ENCODE assay signal across 8 cellular contexts in the genomic region with DNA sequence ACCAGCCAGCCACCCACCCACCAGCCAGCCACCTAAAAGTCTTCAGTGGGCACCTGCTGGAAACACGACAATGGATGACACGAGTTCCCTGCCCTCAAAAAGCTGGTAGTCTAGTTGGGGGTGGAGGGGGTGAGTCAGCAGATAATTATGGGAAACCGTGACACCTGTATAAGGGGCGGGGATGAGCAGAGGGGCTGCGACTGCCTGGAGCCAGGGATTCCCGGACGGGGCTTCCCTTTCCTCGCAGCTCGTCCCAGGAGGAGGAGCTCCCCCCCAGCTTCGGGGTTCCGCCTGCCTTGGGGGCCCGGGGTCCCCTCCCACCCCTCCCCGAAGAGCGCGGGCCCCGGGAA. TPM values are rescaled to one million over a fixed set of nuclear protein-coding genes. Genes with fewer than 3 reads are reported as not detected.
A peak's percentile ranks its signal among the peaks of the same experiment; 100 is the strongest.
DNase-seq lines count a peak whose midpoint lies in the region; FAIRE-seq and TF ChIP-seq lines count a peak whose summit lies in the region.

No MANE protein-coding gene starts in this region.

- peak overlapping the region; percentile 57 for H3K4me3 ChIP-seq in effector memory CD4-positive, alpha-beta T cell (ENCODE audit: insufficient read depth, low read depth, low read length, poor library complexity, severe bottlenecking)
- H3K4me3 ChIP-seq in sigmoid colon: peak overlapping the region; percentile 5 to 45 (median 33)

- intact Hi-C loops in sigmoid colon (cut with DNase I): loop anchor here (2.0 to 5.0 kb wide), 3 partner anchors 19 to 183 kb away; no protein-coding TSS in a partner anchor

- TF ChIP-seq EP300 in sigmoid colon (IDR thresholded peaks at IDR 0.05): no peak

- WGBS in sigmoid colon, 2 donors: 1 to 4% methylated on average over 16 of the region's 16 CpGs

- no peak for FAIRE-seq in frontal cortex (lab: Jason Lieb, UNC)

- peaks cover 34% of the 10 kb centered on the region for H3K4me1 ChIP-seq in effector memory CD4-positive, alpha-beta T cell (ENCODE audit: control insufficient read depth, insufficient read depth, low read length, poor library complexity, severe bottlenecking)
- peaks cover 0 to 45% (median 42%) of the 10 kb centered on the region in 4 donors for H3K4me1 ChIP-seq in sigmoid colon

- H3K27ac ChIP-seq in effector memory CD4-positive, alpha-beta T cell (ENCODE audit: insufficient read depth, low read length, poor library complexity, severe bottlenecking): no peak overlapping the region
- H3K27ac ChIP-seq in sigmoid colon: no peak overlapping the region

- no peaks in the 10 kb centered on the region for H3K9me3 ChIP-seq in effector memory CD4-positive, alpha-beta T cell (ENCODE audit: control insufficient read depth, low read length)
- H3K9me3 ChIP-seq in sigmoid colon: no peaks in the 10 kb centered on the region

- no peak for TF ChIP-seq POLR2A in sigmoid colon (IDR thresholded peaks at IDR 0.05)

- no peak for TF ChIP-seq CTCF in sigmoid colon (IDR thresholded peaks at IDR 0.05)

- no peaks in the 10 kb centered on the region for H3K36me3 ChIP-seq in effector memory CD4-positive, alpha-beta T cell (ENCODE audit: control insufficient read depth, insufficient read depth, low read length)
- no peaks in the 10 kb centered on the region for H3K36me3 ChIP-seq in sigmoid colon

- DNase-seq in DMS79 treated with DMSO at 0.1 percent for 48 hours (lab: John Stamatoyannopoulos, UW) (peak; percentile 8), DMS79 (lab: John Stamatoyannopoulos, UW) (no peak), NCI-H1694 (lab: John Stamatoyannopoulos, UW) (peak; percentile 42), sigmoid colon (no peak), DMS114 treated with DMSO at 0.1 percent for 48 hours (lab: John Stamatoyannopoulos, UW; ENCODE audit: unreplicated experiment) (no peak), germinal center (ENCODE audit: low spot score) (no peak), frontal cortex (ENCODE audit: low spot score in 2 of 2) (no peak)
- DNase-seq in effector memory CD4-positive, alpha-beta T cell: no peak

- H3K27me3 ChIP-seq in effector memory CD4-positive, alpha-beta T cell (replicated peaks; ENCODE audit: control insufficient read depth, insufficient read depth, low read length, poor library complexity, severe bottlenecking): peaks cover 39% of the 10 kb centered on the region
- H3K27me3 ChIP-seq in sigmoid colon: peaks cover 34 to 64% (median 42%) of the 10 kb centered on the region in 3 donors

RNA-seq across cellular contexts. Expression of a gene that starts 2.3 kb away (rescaled TPM):
- under 1 TPM in 2 of 4 donors, not detected in 2; 0.41 to 0.66 TPM for total RNA-seq in sigmoid colon
- polyA plus RNA-seq in sigmoid colon: under 1 TPM in 2 of 3 donors, not detected in 1; 0.60 to 0.63 TPM
- total RNA-seq in frontal cortex: 0.41 TPM

RNA-seq across cellular contexts. Expression of a gene that starts 31.1 kb away (rescaled TPM):
- 10 to 100 TPM; 25.2 to 43.9 (median 31.9) TPM for total RNA-seq in sigmoid colon
- polyA plus RNA-seq in sigmoid colon: 10 to 100 TPM; 11.3 to 16.9 (median 12.6) TPM
- total RNA-seq in frontal cortex: 4.1 TPM

RNA-seq across cellular contexts. Expression of a gene that starts 57.5 kb away (rescaled TPM):
- total RNA-seq in sigmoid colon (10 to 100 TPM; 19.1 to 32.4 (median 27.4) TPM), frontal cortex (2.0 TPM)
- 10 to 100 TPM in 1 of 3 donors, 1 to 10 TPM in 1, under 1 TPM in 1; 0.92 to 14.3 (median 5.4) TPM for polyA plus RNA-seq in sigmoid colon

Comparison
In these comparisons a context has a peak if more than half of its experiments do, and no peak if none do; other contexts are left out.
1. DNase-seq: peak in DMS79 treated with DMSO at 0.1 percent for 48 hours (single experiment) and NCI-H1694 (single experiment); none in DMS79 (single experiment), effector memory CD4-positive, alpha-beta T cell (0 of 3), sigmoid colon (single experiment), DMS114 treated with DMSO at 0.1 percent for 48 hours (single experiment), germinal center (single experiment) and frontal cortex (0 of 2).